8 cellular contexts compared by ENCODE assay signal in genomic region chr4:177554966-177555574, GRCh38.
A peak's percentile ranks its signal among the peaks of the same experiment; 100 is the strongest.
DNase-seq lines count a peak whose midpoint lies in the region; ATAC-seq and TF ChIP-seq lines count a peak whose summit lies in the region.

No MANE protein-coding gene starts in this region.

- no peaks in the 10 kb centered on the region for H3K4me1 Mint-ChIP-seq in activated T-cell treated with anti-CD3 and anti-CD28 coated beads, Interleukin-2, amount 50 U/mL, for 72 hours (ENCODE audit: low read depth)

- TF ChIP-seq EP300 in tibial nerve (IDR thresholded peaks at IDR 0.05), result no peak

- no peaks in the 10 kb centered on the region for H3K27me3 ChIP-seq in tibial nerve

- WGBS in tibial nerve, 2 donors, result 15 to 20% methylated on average over 2 of the region's 2 CpGs

- H3K36me3 Mint-ChIP-seq in activated T-cell treated with anti-CD3 and anti-CD28 coated beads, Interleukin-2, amount 50 U/mL, for 72 hours (ENCODE audit: insufficient read depth in 2 of 2), result no peaks in the 10 kb centered on the region

- DNase-seq in activated T-cell treated with anti-CD3 and anti-CD28 coated beads, Interleukin-2, amount 50 U/mL, for 72 hours, result peak; percentile 7 to 25
- no peak for DNase-seq in activated T-cell treated with anti-CD3 and anti-CD28 coated beads, Interleukin-2, amount 50 U/mL, for 1 hour
- DNase-seq in inferior parietal cortex (ENCODE audit: extremely low spot score), result peak; percentile 62
- DNase-seq in tibial nerve (ENCODE audit: low spot score in 2 of 2), result no peak
- no peak for DNase-seq in NCI-H446 treated with DMSO at 0.1 percent for 48 hours (lab: John Stamatoyannopoulos, UW)
- no peak for DNase-seq in NCI-H1694 treated with DMSO at 0.1 percent for 48 hours (lab: John Stamatoyannopoulos, UW)

- no peak for ATAC-seq in activated T-cell treated with anti-CD3 and anti-CD28 coated beads, Interleukin-2, amount 50 U/mL, for 72 hours (replicated peaks in 1 of 2)
- ATAC-seq in HG03354 (IDR thresholded peaks at IDR 0.05; ENCODE audit: poor library complexity, severe bottlenecking, unreplicated experiment), result peak; percentile 72

- no peaks in the 10 kb centered on the region for H3K36me3 ChIP-seq in tibial nerve

- no peak for TF ChIP-seq POLR2A in tibial nerve (IDR thresholded peaks at IDR 0.05)

- H3K4me3 ChIP-seq in WI38 (ENCODE audit: low read depth, low read length), result no peak overlapping the region
- no peak overlapping the region for H3K4me3 ChIP-seq in tibial nerve

- no peaks in the 10 kb centered on the region for H3K9me3 Mint-ChIP-seq in activated T-cell treated with anti-CD3 and anti-CD28 coated beads, Interleukin-2, amount 50 U/mL, for 72 hours

- peak; percentile 38; the same call in 1 of the 2 replicates for TF ChIP-seq CTCF in WI38 (IDR thresholded peaks at IDR 0.05; ENCODE audit: low read depth, low read length)
- TF ChIP-seq CTCF in tibial nerve (IDR thresholded peaks at IDR 0.05), result peak in 2 of 5 experiments; percentile 11 to 35

- peaks cover 0 to 9% (median 0%) of the 10 kb centered on the region in 4 donors for H3K9me3 ChIP-seq in tibial nerve

- no peaks in the 10 kb centered on the region for H3K4me1 ChIP-seq in tibial nerve

- no peak overlapping the region for H3K27ac ChIP-seq in tibial nerve

- no peaks in the 10 kb centered on the region for H3K27me3 Mint-ChIP-seq in activated T-cell treated with anti-CD3 and anti-CD28 coated beads, Interleukin-2, amount 50 U/mL, for 72 hours (ENCODE audit: low read depth)

- no peak overlapping the region for H3K27ac Mint-ChIP-seq in activated T-cell treated with anti-CD3 and anti-CD28 coated beads, Interleukin-2, amount 50 U/mL, for 72 hours

- no peak overlapping the region for H3K4me3 Mint-ChIP-seq in activated T-cell treated with anti-CD3 and anti-CD28 coated beads, Interleukin-2, amount 50 U/mL, for 72 hours

Comparison
In these comparisons a context has a peak if more than half of its experiments do, and no peak if none do; other contexts are left out.
1. DNase-seq: peak in activated T-cell treated with anti-CD3 and anti-CD28 coated beads, Interleukin-2, amount 50 U/mL, for 72 hours (2 of 2) and inferior parietal cortex (single experiment); none in activated T-cell treated with anti-CD3 and anti-CD28 coated beads, Interleukin-2, amount 50 U/mL, for 1 hour (single experiment), tibial nerve (0 of 2), NCI-H446 treated with DMSO at 0.1 percent for 48 hours (single experiment) and NCI-H1694 treated with DMSO at 0.1 percent for 48 hours (single experiment).